ENCODE assay signal across 18 cellular contexts in the genomic region with DNA sequence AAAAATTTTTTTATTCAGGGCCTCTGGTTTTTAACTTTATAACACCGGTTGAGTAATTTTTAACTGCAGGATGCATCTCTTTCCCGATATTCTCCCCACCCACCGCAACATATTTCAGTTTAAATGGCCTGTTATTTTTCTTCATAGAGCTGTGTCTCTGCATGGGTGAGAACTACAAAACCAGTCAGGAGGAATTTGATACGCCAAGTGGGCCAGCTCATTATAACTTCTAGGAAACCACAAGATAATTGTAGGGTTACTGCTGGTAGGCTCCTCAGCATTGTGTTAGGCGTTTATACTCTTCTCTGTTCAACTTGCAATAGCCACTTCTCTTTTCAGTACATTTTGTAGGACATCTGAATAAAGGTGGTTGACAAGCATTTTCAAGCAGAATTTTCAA.
DNase-seq lines count a peak whose midpoint lies in the region; ATAC-seq, FAIRE-seq and TF ChIP-seq lines count a peak whose summit lies in the region.
"Had no signal": no experiment of that assay in that cellular context is flagged by ENCODE, and none has a peak within 500 bp of the region (broad histone marks: within the 10 kb centered on the region; RNA-seq: fewer than 3 reads in every experiment).

No MANE protein-coding gene starts in this region.

- H3K36me3 ChIP-seq in OCI-LY7 (ENCODE audit: insufficient read depth, low read length) = no peaks in the 10 kb centered on the region

- no peak overlapping the region for H2AFZ ChIP-seq in OCI-LY7 (ENCODE audit: low read length)

- CTCF ChIA-PET in OCI-LY7 (lab: Charles Lee; ENCODE audit: unreplicated experiment) = no interaction called here

- H3K27ac ChIP-seq in OCI-LY7 (ENCODE audit: low read depth, low read length, poor library complexity, severe bottlenecking) = no peak overlapping the region

- no peaks in the 10 kb centered on the region for H3K4me1 ChIP-seq in OCI-LY7 (ENCODE audit: insufficient read depth, low read length, poor library complexity, severe bottlenecking)

- TF ChIP-seq POLR2A in GM12891 (IDR thresholded peaks at IDR 0.05; ENCODE audit: low read depth, low read length) = no peak

- no peaks in the 10 kb centered on the region for H3K9me3 ChIP-seq in OCI-LY7 (ENCODE audit: low read length)

- H4K20me1 ChIP-seq in OCI-LY7 (ENCODE audit: insufficient read depth, low read length) = no peaks in the 10 kb centered on the region

- no peak overlapping the region for H3K4me2 ChIP-seq in OCI-LY7 (ENCODE audit: low read length)

- no TSS peak for BruUV-seq in OCI-LY7 (replicated peaks; lab: Mats Ljungman, UMichigan)

- H3K4me3 ChIP-seq in OCI-LY7 (ENCODE audit: low read depth, low read length, poor library complexity, severe bottlenecking) = no peak overlapping the region

- no peak for ATAC-seq in HG03095 (IDR thresholded peaks at IDR 0.05; ENCODE audit: unreplicated experiment)

- POLR2A ChIA-PET in OCI-LY7 (lab: Charles Lee) = interaction anchor here (0.7 kb wide), 1 partner anchor 22 kb away, joined by 3 read pairs; no protein-coding TSS in a partner anchor

- no peaks in the 10 kb centered on the region for H3K9me2 ChIP-seq in OCI-LY7 (ENCODE audit: insufficient read depth, low read length)

- H3K79me2 ChIP-seq in OCI-LY7 (ENCODE audit: insufficient read depth, low read depth, low read length) = no peaks in the 10 kb centered on the region

- intact Hi-C loops in OCI-LY7 (cut with micrococcal nuclease; ENCODE audit: unreplicated experiment) = no loop called here

- FAIRE-seq in GM12891 (lab: Jason Lieb, UNC) = no peak
- FAIRE-seq: endothelial cell of umbilical vein, H1 had no signal

- TF ChIP-seq CTCF in OCI-LY7 (conservative IDR thresholded peaks at IDR 0.05; ENCODE audit: low read length) = no peak

- DNase-seq in DMS79 (lab: John Stamatoyannopoulos, UW) (peak; percentile 75), NCI-H1436 treated with DMSO at 0.1 percent for 48 hours (lab: John Stamatoyannopoulos, UW) (peak; percentile 24), OCI-M1 (lab: John Stamatoyannopoulos, UW) (peak; percentile 87), iris pigment epithelial cell (ENCODE audit: low read depth) (peak; percentile 54), AML-193 (lab: John Stamatoyannopoulos, UW) (no peak), OCI-LY7 (ENCODE audit: low spot score) (no peak), GM12891 (ENCODE audit: insufficient read length, low spot score) (no peak)
- DNase-seq: activated CD4-positive, alpha-beta T cell treated with anti-CD3 and anti-CD28 coated beads for 4 hours; activated naive CD4-positive, alpha-beta T cell treated with anti-CD3 and anti-CD28 coated beads, Interleukin-2, amount 50 U/mL, for 16 hours; KG1; kidney; NCI-H345; RPMI8226; stimulated activated CD4-positive, alpha-beta T cell treated with anti-CD3 and anti-CD28 coated beads, Interleukin-12 subunit alpha, Interleukin-12 subunit beta, amount 100 ng/mL, for 4 hours; T-helper 1 cell had no signal

TF ChIP-seq in GM12891, 5 proteins besides CTCF, POLR2A, EP300 and RAD21:
- TF ChIP-seq POU2F2 (IDR thresholded peaks at IDR 0.05; ENCODE audit: low read depth, low read length) (no peak), POLR2AphosphoS5 (IDR thresholded peaks at IDR 0.05; ENCODE audit: low read depth, low read length) (no peak), SPI1 (IDR thresholded peaks at IDR 0.05; ENCODE audit: low read depth, low read length) (no peak), PAX5 (IDR thresholded peaks at IDR 0.05; ENCODE audit: insufficient read depth, low read length, severe bottlenecking) (no peak), TAF1 (IDR thresholded peaks at IDR 0.05; ENCODE audit: low read depth, low read length) (no peak)

Comparison
In these comparisons a context has a peak if more than half of its experiments do, and no peak if none do; other contexts are left out.
1. DNase-seq: peak in DMS79 (single experiment), NCI-H1436 treated with DMSO at 0.1 percent for 48 hours (single experiment), OCI-M1 (single experiment) and iris pigment epithelial cell (single experiment); none in AML-193 (0 of 2), OCI-LY7 (single experiment) and GM12891 (single experiment).